8 cellular contexts compared by ENCODE assay signal in genomic region chr4:213175-213565, GRCh38.
DNase-seq lines count a peak whose midpoint lies in the region; ATAC-seq and TF ChIP-seq lines count a peak whose summit lies in the region.
"Not testable (repeated sequence)": the region's sequence is repeated elsewhere in the genome, so short reads cannot be mapped to it uniquely, and the experiment has no call there.

No MANE protein-coding gene starts in this region.

- not testable (repeated sequence) for H2BK120ac ChIP-seq in trophoblast cell (ENCODE audit: insufficient read depth, low read length, poor library complexity)

- H3K27ac ChIP-seq in SJCRH30: not testable (repeated sequence)
- peak overlapping the region in 3 of 4 donors; percentile 71 to 78 (median 75) for H3K27ac ChIP-seq in body of pancreas
- peak overlapping the region; percentile 81 to 87 (median 86) for H3K27ac ChIP-seq in esophagus muscularis mucosa (replicated peaks in 1 of 4)
- peak overlapping the region; percentile 1 for H3K27ac ChIP-seq in trophoblast cell (ENCODE audit: low read depth, low read length)
- H3K27ac ChIP-seq in thyroid gland: peak overlapping the region in 2 of 3 donors; percentile 30 to 73

- not testable (repeated sequence) for TF ChIP-seq POLR2A in body of pancreas (IDR thresholded peaks at IDR 0.05); esophagus muscularis mucosa (IDR thresholded peaks at IDR 0.05; ENCODE audit: low read depth); thyroid gland (IDR thresholded peaks at IDR 0.05)

- H3K18ac ChIP-seq in trophoblast cell (ENCODE audit: low read length): not testable (repeated sequence)

- not testable (repeated sequence) for TF ChIP-seq CTCF in body of pancreas (IDR thresholded peaks at IDR 0.05); esophagus muscularis mucosa (IDR thresholded peaks at IDR 0.05); thyroid gland (IDR thresholded peaks at IDR 0.05)

- H3K4me3 ChIP-seq in SJCRH30 (peak overlapping the region; percentile 61), body of pancreas (peak overlapping the region; percentile 57 to 80), esophagus muscularis mucosa (peak overlapping the region; percentile 62 to 80 (median 75)), trophoblast cell (ENCODE audit: low read depth, low read length) (peak overlapping the region; percentile 90), thyroid gland (replicated peaks in 1 of 3) (peak overlapping the region; percentile 63 to 73 (median 72))

- not testable (repeated sequence) for H4K91ac ChIP-seq in trophoblast cell (ENCODE audit: low read depth, low read length)

- not testable (repeated sequence) for H3K79me2 ChIP-seq in trophoblast cell (ENCODE audit: control insufficient read depth, insufficient read depth, low read length, poor library complexity)

- H4K8ac ChIP-seq in trophoblast cell (ENCODE audit: low read depth, low read length): not testable (repeated sequence)

- peak overlapping the region; percentile 80 for H3K4me2 ChIP-seq in trophoblast cell (ENCODE audit: low read length)

- H3K27me3 ChIP-seq in SJCRH30; body of pancreas; esophagus muscularis mucosa; trophoblast cell (ENCODE audit: insufficient read depth, low read length); thyroid gland: not testable (repeated sequence)

- not testable (repeated sequence) for H3K36me3 ChIP-seq in SJCRH30; body of pancreas (replicated peaks in 1 of 2; ENCODE audit: insufficient read depth in 1 of 2, low read depth in 2 of 2); esophagus muscularis mucosa; trophoblast cell (ENCODE audit: control insufficient read depth in 1 of 2, insufficient read depth in 2 of 2, low read length in 2 of 2); thyroid gland

- H3K9me3 ChIP-seq in SJCRH30 (replicated peaks); body of pancreas; esophagus muscularis mucosa; trophoblast cell (ENCODE audit: insufficient read depth, low read depth, low read length); thyroid gland: not testable (repeated sequence)

- peak overlapping the region; percentile 64 for H2AFZ ChIP-seq in trophoblast cell (ENCODE audit: insufficient read depth, low read length, poor library complexity)

- H3K4me1 ChIP-seq in SJCRH30; trophoblast cell (ENCODE audit: control insufficient read depth in 1 of 2, insufficient read depth in 2 of 2, low read length in 2 of 2); thyroid gland: not testable (repeated sequence)
- peaks cover 12% of the 10 kb centered on the region for H3K4me1 ChIP-seq in body of pancreas
- peaks cover 10 to 16% (median 13%) of the 10 kb centered on the region in 4 donors for H3K4me1 ChIP-seq in esophagus muscularis mucosa

- 9 to 15% methylated on average over 13 to 14 of the region's 14 CpGs for WGBS in body of pancreas, 2 donors
- 14% methylated on average over 14 of the region's 14 CpGs for WGBS in esophagus muscularis mucosa
- WGBS in trophoblast cell (ENCODE audit: extremely low coverage, insufficient coverage, insufficient read length): no CpG with 5 or more reads among the region's 14 CpGs
- 2 to 20% methylated on average over 12 to 14 of the region's 14 CpGs for WGBS in thyroid gland, 2 donors

- H2BK12ac ChIP-seq in trophoblast cell (ENCODE audit: low read length): not testable (repeated sequence)

- peak overlapping the region; percentile 4 for H4K12ac ChIP-seq in trophoblast cell (ENCODE audit: low read depth, low read length)

- H2BK5ac ChIP-seq in trophoblast cell (ENCODE audit: low read depth, low read length, poor library complexity): not testable (repeated sequence)

- intact Hi-C loops in body of pancreas (cut with DNase I); esophagus muscularis mucosa (cut with DNase I); thyroid gland (cut with DNase I): not testable (repeated sequence)

- H3K23ac ChIP-seq in trophoblast cell (ENCODE audit: low read length): not testable (repeated sequence)

- peak overlapping the region; percentile 24 for H3K9ac ChIP-seq in trophoblast cell (ENCODE audit: low read length)

- not testable (repeated sequence) for TF ChIP-seq EP300 in esophagus muscularis mucosa (IDR thresholded peaks at IDR 0.05)

- not testable (repeated sequence) for H3K4ac ChIP-seq in trophoblast cell (ENCODE audit: low read depth, low read length)

- peak overlapping the region; percentile 76 for H3K14ac ChIP-seq in trophoblast cell (ENCODE audit: low read length)

- peak; percentile 3 for DNase-seq in Ammon's horn (ENCODE audit: low spot score)
- not testable (repeated sequence) for DNase-seq in SJCRH30; esophagus muscularis mucosa (ENCODE audit: extremely low spot score)
- DNase-seq in body of pancreas: peak in 2 of 4 donors; percentile 19 to 31
- DNase-seq in hepatic stellate cell (ENCODE audit: low spot score): peak; percentile 10
- DNase-seq in medulla oblongata (ENCODE audit: extremely low spot score): peak; percentile 5
- DNase-seq in trophoblast cell: peak; percentile 21 to 40
- peak in 1 of 2 donors; percentile 9 for DNase-seq in thyroid gland

- H2AK5ac ChIP-seq in trophoblast cell (ENCODE audit: low read length): not testable (repeated sequence)

- H3K79me1 ChIP-seq in trophoblast cell (ENCODE audit: low read length): not testable (repeated sequence)

- ATAC-seq in body of pancreas: peak; percentile 7
